8 cellular contexts compared by ENCODE assay signal in the genomic region with DNA sequence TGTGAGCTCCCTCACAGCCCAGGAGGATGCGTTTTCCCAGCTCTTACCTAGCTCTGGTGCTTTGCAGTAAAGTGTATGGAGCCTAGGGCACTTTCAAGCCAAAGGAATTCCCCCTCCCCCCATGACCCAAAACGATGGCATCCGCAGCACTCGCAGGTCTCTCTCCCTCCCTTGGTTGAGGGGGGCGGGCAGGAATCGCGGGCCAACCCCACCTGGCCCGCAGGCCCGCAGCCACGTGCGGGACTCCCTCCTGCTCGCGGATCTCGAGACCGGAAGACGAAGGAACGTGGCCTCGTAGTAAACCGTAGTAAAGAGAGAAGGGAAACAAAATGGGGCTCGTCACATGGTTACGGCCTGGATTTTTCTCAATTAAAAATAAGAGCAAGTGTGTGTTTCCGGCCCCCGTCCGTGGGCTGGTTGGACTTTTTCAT. TPM values are rescaled to one million over a fixed set of nuclear protein-coding genes. Genes with fewer than 3 reads are reported as not detected.
DNase-seq lines count a peak whose midpoint lies in the region; ATAC-seq and TF ChIP-seq lines count a peak whose summit lies in the region.

No MANE protein-coding gene starts in this region.

- H3K9ac ChIP-seq in duodenal mucosa (ENCODE audit: low read depth in 1 of 2, low read length in 2 of 2) = peak overlapping the region; percentile 51 to 80

- DNase-seq in ELR (ENCODE audit: low read depth) (peak; percentile 59), RWPE2 (ENCODE audit: low spot score) (no peak), lung microvascular endothelial cell (ENCODE audit: low read depth in 2 of 2) (peak; percentile 55 to 64), thoracic aorta (ENCODE audit: low spot score) (no peak), ecto neural progenitor cell (ENCODE audit: low spot score) (no peak)

- no peak for TF ChIP-seq CTCF in RWPE2 (IDR thresholded peaks at IDR 0.05; ENCODE audit: poor library complexity, severe bottlenecking)
- TF ChIP-seq CTCF in thoracic aorta (IDR thresholded peaks at IDR 0.05) = no peak

- H3K27me3 ChIP-seq in RWPE2 (ENCODE audit: insufficient read depth, poor library complexity, severe bottlenecking) (no peaks in the 10 kb centered on the region), duodenal mucosa (ENCODE audit: control insufficient read depth in 1 of 2, insufficient read depth in 2 of 2, low read length in 2 of 2) (no peaks in the 10 kb centered on the region), thoracic aorta (replicated peaks; ENCODE audit: insufficient read depth) (no peaks in the 10 kb centered on the region)

- peak overlapping the region; percentile 63 for H3K4me3 ChIP-seq in RWPE2 (ENCODE audit: severe bottlenecking)
- H3K4me3 ChIP-seq in duodenal mucosa (ENCODE audit: low read depth in 1 of 2, low read length in 2 of 2) = peak overlapping the region; percentile 68 to 69
- H3K4me3 ChIP-seq in thoracic aorta = peak overlapping the region; percentile 85

- H3K27ac ChIP-seq in RWPE2 (ENCODE audit: poor library complexity, severe bottlenecking) = peak overlapping the region; percentile 93
- H3K27ac ChIP-seq in duodenal mucosa (ENCODE audit: low read depth, low read length) = peak overlapping the region; percentile 74
- H3K27ac ChIP-seq in thoracic aorta = peak overlapping the region; percentile 91 to 92

- H3K4me1 ChIP-seq in RWPE2 (ENCODE audit: insufficient read depth, poor library complexity, severe bottlenecking) (peaks cover 20% of the 10 kb centered on the region), duodenal mucosa (ENCODE audit: control insufficient read depth in 1 of 2, insufficient read depth in 2 of 2, low read length in 2 of 2) (peaks cover 40 to 43% of the 10 kb centered on the region in 2 donors), thoracic aorta (ENCODE audit: control insufficient read depth in 1 of 2, low read depth in 2 of 2) (peaks cover 34 to 68% of the 10 kb centered on the region in 2 donors)

- H3K36me3 ChIP-seq in RWPE2 (ENCODE audit: low read depth) = peaks cover 94% of the 10 kb centered on the region
- no peaks in the 10 kb centered on the region for H3K36me3 ChIP-seq in duodenal mucosa (ENCODE audit: control insufficient read depth in 1 of 2, insufficient read depth in 2 of 2, low read length in 2 of 2)
- no peaks in the 10 kb centered on the region for H3K36me3 ChIP-seq in thoracic aorta

- ATAC-seq in GM19468 (IDR thresholded peaks at IDR 0.05; ENCODE audit: extremely low read depth, unreplicated experiment) (peak; percentile 62), HG03520 (IDR thresholded peaks at IDR 0.05; ENCODE audit: unreplicated experiment) (peak; percentile 56), RWPE2 (ENCODE audit: low read depth) (no peak), thoracic aorta (ENCODE audit: insufficient number of reproducible peaks, low FRiP score, low read depth) (peak; percentile 74)

- no peaks in the 10 kb centered on the region for H3K9me3 ChIP-seq in RWPE2 (ENCODE audit: severe bottlenecking)
- H3K9me3 ChIP-seq in duodenal mucosa (ENCODE audit: control insufficient read depth in 1 of 2, low read length in 2 of 2) = no peaks in the 10 kb centered on the region
- no peaks in the 10 kb centered on the region for H3K9me3 ChIP-seq in thoracic aorta

RNA-seq across cellular contexts. Expression of a gene that starts 8.5 kb away (rescaled TPM):
- under 0.01 TPM in 2 replicates for total RNA-seq in lung microvascular endothelial cell
- 10 to 100 TPM; 18.8 to 23.1 TPM for total RNA-seq in thoracic aorta

RNA-seq across cellular contexts. Expression of a gene that starts 44.8 kb away (rescaled TPM):
- total RNA-seq in lung microvascular endothelial cell (4.6 and 13.7 TPM in 2 replicates), thoracic aorta (10 to 100 TPM; 10.2 to 17.3 TPM)

Comparison
In these comparisons a context has a peak if more than half of its experiments do, and no peak if none do; other contexts are left out.
1. DNase-seq: peak in ELR (single experiment) and lung microvascular endothelial cell (2 of 2); none in RWPE2 (single experiment), thoracic aorta (single experiment) and ecto neural progenitor cell (single experiment).
2. RNA of a gene that starts 8.5 kb away (total RNA-seq): 18.8 to 23.1 TPM in thoracic aorta; under 0.01 TPM in lung microvascular endothelial cell; every median in the first group is over 10 times any median in the second.
3. Peak in every context shown above with its lines, with median percentiles within 50 percentile points of each other: H3K27ac ChIP-seq and H3K4me3 ChIP-seq.